Comparison of ENCODE assay signal across 8 cellular contexts in genomic region chr19:39474139-39474620, GRCh38. TPM values are rescaled to one million over a fixed set of nuclear protein-coding genes. Genes with fewer than 3 reads are reported as not detected.
DNase-seq lines count a peak whose midpoint lies in the region; ATAC-seq and TF ChIP-seq lines count a peak whose summit lies in the region.

No MANE protein-coding gene starts in this region.

- H3K27ac ChIP-seq in AG04450 (ENCODE audit: low read depth, low read length) = no peak overlapping the region

- H3K4me3 ChIP-seq in AG04450 (ENCODE audit: low read depth, low read length) (no peak overlapping the region), H7 (ENCODE audit: insufficient read depth, low read depth, low read length) (no peak overlapping the region), retinal pigment epithelial cell (ENCODE audit: low read length) (no peak overlapping the region)

- H3K27me3 ChIP-seq in AG04450 (ENCODE audit: control insufficient read depth, insufficient read depth, low read length) (no peaks in the 10 kb centered on the region), H7 (ENCODE audit: control insufficient read depth, insufficient read depth, low read length) (no peaks in the 10 kb centered on the region)

- H3K36me3 ChIP-seq in H7 (replicated peaks; ENCODE audit: control insufficient read depth, insufficient read depth, low read length) = peaks cover 39% of the 10 kb centered on the region

- H3K4me1 Mint-ChIP-seq in glutamatergic neuron (ENCODE audit: low read depth, unreplicated experiment) = no peaks in the 10 kb centered on the region

- peak overlapping the region; percentile 38 for H3K27ac Mint-ChIP-seq in glutamatergic neuron (ENCODE audit: unreplicated experiment)

- peaks cover 2% of the 10 kb centered on the region for H3K27me3 Mint-ChIP-seq in glutamatergic neuron (ENCODE audit: unreplicated experiment)

- DNase-seq in AG04450 (ENCODE audit: low read depth, low spot score) (no peak), H7 (peak; percentile 95), SHP77 treated with DMSO at 0.1 percent for 48 hours (lab: John Stamatoyannopoulos, UW) (peak; percentile 29), glutamatergic neuron (peak; percentile 90), retinal pigment epithelial cell (ENCODE audit: low read depth) (no peak), DMS153 (lab: John Stamatoyannopoulos, UW) (no peak)
- peak; percentile 51 to 78 (median 69) for DNase-seq in activated naive CD4-positive, alpha-beta T cell (lab: John Stamatoyannopoulos, UW)

- POLR2A ChIA-PET in AG04450 (lab: Yijun Ruan, JAX) = interaction anchor here (0.5 kb wide), 1 partner anchor 10 kb away, joined by 6 read pairs; no protein-coding TSS in a partner anchor

- ATAC-seq in GM21576 (IDR thresholded peaks at IDR 0.05; ENCODE audit: unreplicated experiment) = no peak

- H3K9me3 Mint-ChIP-seq in glutamatergic neuron (ENCODE audit: unreplicated experiment) = peaks cover 4% of the 10 kb centered on the region

- TF ChIP-seq CTCF in AG04450 (IDR thresholded peaks at IDR 0.05; ENCODE audit: low read depth, low read length) = peak; percentile 83
- peak; percentile 84 for TF ChIP-seq CTCF in glutamatergic neuron (IDR thresholded peaks at IDR 0.05; ENCODE audit: partially characterized antibody, unreplicated experiment)
- peak; percentile 97 for TF ChIP-seq CTCF in retinal pigment epithelial cell (conservative IDR thresholded peaks at IDR 0.05; ENCODE audit: low read depth, low read length)

- no peak overlapping the region for H3K4me3 Mint-ChIP-seq in glutamatergic neuron (ENCODE audit: unreplicated experiment)

- CTCF ChIA-PET in AG04450 (lab: Charles Lee) = interaction anchor here (0.6 to 2.4 kb wide), 16 partner anchors 10 to 76 kb away, joined by 3 to 31 read pairs (median 5); partner anchors contain the start of genes EID2B, RPS16 and SUPT5H

- H3K36me3 Mint-ChIP-seq in glutamatergic neuron (ENCODE audit: unreplicated experiment) = no peaks in the 10 kb centered on the region

- no peaks in the 10 kb centered on the region for H3K9me3 ChIP-seq in AG04450 (ENCODE audit: control insufficient read depth, insufficient read depth, low read length)

RNA-seq across cellular contexts. Expression of gene TIMM50, which starts 6.5 kb away (rescaled TPM):
- 58.9 and 75.0 TPM in 2 replicates for polyA plus RNA-seq in AG04450 (2011; rRNA removed)
- 66.5 and 67.2 TPM in 2 replicates for polyA minus RNA-seq in AG04450 (2011; rRNA and poly(A)+ RNA removed)
- total RNA-seq in H7 (2014; rRNA removed; shearing (Covaris generic)) = 134 and 161 TPM in 2 replicates
- 256 TPM for total RNA-seq in glutamatergic neuron (ENCODE audit: unreplicated experiment)

RNA-seq across cellular contexts. Expression of gene DLL3, which starts 24.6 kb away (rescaled TPM):
- polyA plus RNA-seq in AG04450 (2011; rRNA removed) = 0.47 and 0.58 TPM in 2 replicates
- 0.18 TPM in 1 of 2 replicates, not detected in the other for polyA minus RNA-seq in AG04450 (2011; rRNA and poly(A)+ RNA removed)
- total RNA-seq in H7 (2014; rRNA removed; shearing (Covaris generic)) = 2.1 and 2.6 TPM in 2 replicates
- 788 TPM for total RNA-seq in glutamatergic neuron (ENCODE audit: unreplicated experiment)

RNA-seq across cellular contexts. Expression of gene SUPT5H, which starts 28.8 kb away (rescaled TPM):
- polyA plus RNA-seq in AG04450 (2011; rRNA removed) = 75.3 and 78.0 TPM in 2 replicates
- 84.5 and 96.0 TPM in 2 replicates for polyA minus RNA-seq in AG04450 (2011; rRNA and poly(A)+ RNA removed)
- 82.1 and 86.8 TPM in 2 replicates for total RNA-seq in H7 (2014; rRNA removed; shearing (Covaris generic))
- 160 TPM for total RNA-seq in glutamatergic neuron (ENCODE audit: unreplicated experiment)

RNA-seq across cellular contexts. Expression of gene RPS16, which starts 38.4 kb away (rescaled TPM):
- 1,488 and 2,094 TPM in 2 replicates for polyA plus RNA-seq in AG04450 (2011; rRNA removed)
- polyA minus RNA-seq in AG04450 (2011; rRNA and poly(A)+ RNA removed) = 1,554 and 2,030 TPM in 2 replicates
- 42.4 and 55.8 TPM in 2 replicates for total RNA-seq in H7 (2014; rRNA removed; shearing (Covaris generic))
- total RNA-seq in glutamatergic neuron (ENCODE audit: unreplicated experiment) = 912 TPM

RNA-seq across cellular contexts. Expression of gene SELENOV, which starts 40.8 kb away (rescaled TPM):
- polyA plus RNA-seq in AG04450 (2011; rRNA removed) = not detected in 2 replicates
- not detected in 2 replicates for polyA minus RNA-seq in AG04450 (2011; rRNA and poly(A)+ RNA removed)
- total RNA-seq in H7 (2014; rRNA removed; shearing (Covaris generic)) = 3.1 and 4.4 TPM in 2 replicates
- 9.9 TPM for total RNA-seq in glutamatergic neuron (ENCODE audit: unreplicated experiment)

Comparison
In these comparisons a context has a peak if more than half of its experiments do, and no peak if none do; other contexts are left out.
1. DNase-seq: peak in H7 (single experiment), SHP77 treated with DMSO at 0.1 percent for 48 hours (single experiment), activated naive CD4-positive, alpha-beta T cell (4 of 4) and glutamatergic neuron (single experiment); none in AG04450 (single experiment), retinal pigment epithelial cell (single experiment) and DMS153 (single experiment).
2. RNA of gene DLL3, which starts 24.6 kb away (total RNA-seq): 788 TPM in glutamatergic neuron (single experiment); 2.1 to 2.6 TPM in H7; every median in the first group is over 100 times any median in the second.
3. Peak in every context shown above with its lines, with median percentiles within 50 percentile points of each other: CTCF ChIP-seq.